In the genomic region with DNA sequence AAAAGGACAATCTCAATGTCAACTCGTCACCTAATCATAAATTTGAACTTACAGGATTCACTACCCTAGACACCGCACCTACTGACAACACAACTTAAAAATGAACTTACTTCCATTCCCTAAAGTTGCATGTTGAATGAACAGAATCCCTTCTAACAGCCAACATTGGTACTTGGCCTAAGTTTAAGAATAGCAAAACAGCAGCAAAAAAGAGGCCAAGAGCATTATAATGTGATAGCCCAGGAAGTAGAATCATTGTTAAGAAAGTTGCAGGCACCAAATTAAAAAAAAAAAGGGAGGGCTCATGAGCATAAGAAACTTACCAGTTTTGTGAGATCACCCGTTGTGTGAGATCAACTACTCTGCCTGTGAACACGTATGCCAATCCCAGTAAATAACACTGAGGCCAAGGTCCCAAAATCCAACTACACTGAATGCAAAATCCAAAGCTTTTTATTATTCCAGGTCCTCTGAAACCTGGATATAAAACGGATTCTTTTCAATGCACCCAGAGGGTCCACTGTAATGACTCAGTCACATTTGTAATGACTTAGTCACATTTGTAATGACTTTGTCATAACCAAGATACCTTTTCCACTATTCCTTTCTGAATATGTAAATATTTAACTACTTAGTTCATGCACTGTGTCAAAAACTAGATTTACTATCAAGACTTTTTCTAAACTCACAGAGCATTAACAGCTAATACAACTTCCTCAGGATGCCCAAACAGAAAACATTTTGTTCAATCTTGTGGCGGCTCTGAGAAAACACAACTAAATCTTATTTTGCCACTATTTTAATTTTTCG, we compare ENCODE assay signal across 1 cellular context.
A peak's percentile ranks its signal among the peaks of the same experiment; 100 is the strongest.
TF ChIP-seq lines count a peak whose summit lies in the region.

No MANE protein-coding gene starts in this region.

TF ChIP-seq in K562, 482 proteins besides CTCF, POLR2A, EP300 and RAD21 (continues in another document):
- TF ChIP-seq BCLAF1 (IDR thresholded peaks at IDR 0.05; ENCODE audit: borderline replicate concordance in 1 of 2, control insufficient read depth in 1 of 2, low read depth in 2 of 2, low read length in 1 of 2), result peak in 1 of 2 experiments; percentile 69; a peak in 1 of 4 replicates
- TF ChIP-seq, protein P1, sequence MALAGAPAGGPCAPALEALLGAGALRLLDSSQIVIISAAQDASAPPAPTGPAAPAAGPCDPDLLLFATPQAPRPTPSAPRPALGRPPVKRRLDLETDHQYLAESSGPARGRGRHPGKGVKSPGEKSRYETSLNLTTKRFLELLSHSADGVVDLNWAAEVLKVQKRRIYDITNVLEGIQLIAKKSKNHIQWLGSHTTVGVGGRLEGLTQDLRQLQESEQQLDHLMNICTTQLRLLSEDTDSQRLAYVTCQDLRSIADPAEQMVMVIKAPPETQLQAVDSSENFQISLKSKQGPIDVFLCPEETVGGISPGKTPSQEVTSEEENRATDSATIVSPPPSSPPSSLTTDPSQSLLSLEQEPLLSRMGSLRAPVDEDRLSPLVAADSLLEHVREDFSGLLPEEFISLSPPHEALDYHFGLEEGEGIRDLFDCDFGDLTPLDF (CRISPR knock-in tag; IDR thresholded peaks at IDR 0.05), result peak; percentile 38; the same call in 1 of the 2 replicates
- no peak for TF ChIP-seq ZNF197 (CRISPR knock-in tag; IDR thresholded peaks at IDR 0.05; ENCODE audit: low read depth)
- TF ChIP-seq GATAD2B (IDR thresholded peaks at IDR 0.05; ENCODE audit: borderline replicate concordance), result 0 out of 2 replicates have a peak, but pooled peaks have one; percentile 30
- no peak for TF ChIP-seq ZNF589 (CRISPR knock-in tag; IDR thresholded peaks at IDR 0.05; ENCODE audit: low read depth)
- TF ChIP-seq, protein P2, sequence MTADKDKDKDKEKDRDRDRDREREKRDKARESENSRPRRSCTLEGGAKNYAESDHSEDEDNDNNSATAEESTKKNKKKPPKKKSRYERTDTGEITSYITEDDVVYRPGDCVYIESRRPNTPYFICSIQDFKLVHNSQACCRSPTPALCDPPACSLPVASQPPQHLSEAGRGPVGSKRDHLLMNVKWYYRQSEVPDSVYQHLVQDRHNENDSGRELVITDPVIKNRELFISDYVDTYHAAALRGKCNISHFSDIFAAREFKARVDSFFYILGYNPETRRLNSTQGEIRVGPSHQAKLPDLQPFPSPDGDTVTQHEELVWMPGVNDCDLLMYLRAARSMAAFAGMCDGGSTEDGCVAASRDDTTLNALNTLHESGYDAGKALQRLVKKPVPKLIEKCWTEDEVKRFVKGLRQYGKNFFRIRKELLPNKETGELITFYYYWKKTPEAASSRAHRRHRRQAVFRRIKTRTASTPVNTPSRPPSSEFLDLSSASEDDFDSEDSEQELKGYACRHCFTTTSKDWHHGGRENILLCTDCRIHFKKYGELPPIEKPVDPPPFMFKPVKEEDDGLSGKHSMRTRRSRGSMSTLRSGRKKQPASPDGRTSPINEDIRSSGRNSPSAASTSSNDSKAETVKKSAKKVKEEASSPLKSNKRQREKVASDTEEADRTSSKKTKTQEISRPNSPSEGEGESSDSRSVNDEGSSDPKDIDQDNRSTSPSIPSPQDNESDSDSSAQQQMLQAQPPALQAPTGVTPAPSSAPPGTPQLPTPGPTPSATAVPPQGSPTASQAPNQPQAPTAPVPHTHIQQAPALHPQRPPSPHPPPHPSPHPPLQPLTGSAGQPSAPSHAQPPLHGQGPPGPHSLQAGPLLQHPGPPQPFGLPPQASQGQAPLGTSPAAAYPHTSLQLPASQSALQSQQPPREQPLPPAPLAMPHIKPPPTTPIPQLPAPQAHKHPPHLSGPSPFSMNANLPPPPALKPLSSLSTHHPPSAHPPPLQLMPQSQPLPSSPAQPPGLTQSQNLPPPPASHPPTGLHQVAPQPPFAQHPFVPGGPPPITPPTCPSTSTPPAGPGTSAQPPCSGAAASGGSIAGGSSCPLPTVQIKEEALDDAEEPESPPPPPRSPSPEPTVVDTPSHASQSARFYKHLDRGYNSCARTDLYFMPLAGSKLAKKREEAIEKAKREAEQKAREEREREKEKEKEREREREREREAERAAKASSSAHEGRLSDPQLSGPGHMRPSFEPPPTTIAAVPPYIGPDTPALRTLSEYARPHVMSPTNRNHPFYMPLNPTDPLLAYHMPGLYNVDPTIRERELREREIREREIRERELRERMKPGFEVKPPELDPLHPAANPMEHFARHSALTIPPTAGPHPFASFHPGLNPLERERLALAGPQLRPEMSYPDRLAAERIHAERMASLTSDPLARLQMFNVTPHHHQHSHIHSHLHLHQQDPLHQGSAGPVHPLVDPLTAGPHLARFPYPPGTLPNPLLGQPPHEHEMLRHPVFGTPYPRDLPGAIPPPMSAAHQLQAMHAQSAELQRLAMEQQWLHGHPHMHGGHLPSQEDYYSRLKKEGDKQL (CRISPR knock-in tag; IDR thresholded peaks at IDR 0.05; ENCODE audit: borderline replicate concordance), result no peak
- TF ChIP-seq, protein P3, sequence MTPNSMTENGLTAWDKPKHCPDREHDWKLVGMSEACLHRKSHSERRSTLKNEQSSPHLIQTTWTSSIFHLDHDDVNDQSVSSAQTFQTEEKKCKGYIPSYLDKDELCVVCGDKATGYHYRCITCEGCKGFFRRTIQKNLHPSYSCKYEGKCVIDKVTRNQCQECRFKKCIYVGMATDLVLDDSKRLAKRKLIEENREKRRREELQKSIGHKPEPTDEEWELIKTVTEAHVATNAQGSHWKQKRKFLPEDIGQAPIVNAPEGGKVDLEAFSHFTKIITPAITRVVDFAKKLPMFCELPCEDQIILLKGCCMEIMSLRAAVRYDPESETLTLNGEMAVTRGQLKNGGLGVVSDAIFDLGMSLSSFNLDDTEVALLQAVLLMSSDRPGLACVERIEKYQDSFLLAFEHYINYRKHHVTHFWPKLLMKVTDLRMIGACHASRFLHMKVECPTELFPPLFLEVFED (CRISPR knock-in tag; conservative IDR thresholded peaks at IDR 0.05), result peak; percentile 6; the same call in 1 of the 2 replicates
- no peak for TF ChIP-seq MXD1 (CRISPR knock-in tag; IDR thresholded peaks at IDR 0.05; ENCODE audit: borderline replicate concordance, poor library complexity, severe bottlenecking)
- TF ChIP-seq POLR2G (IDR thresholded peaks at IDR 0.05; ENCODE audit: low read depth, low read length), result 0 out of 2 replicates have a peak, but pooled peaks have one; percentile 5
- TF ChIP-seq NFXL1 (CRISPR knock-in tag; IDR thresholded peaks at IDR 0.05), result peak; percentile 79; the same call in 1 of the 2 replicates
- TF ChIP-seq ARNT (IDR thresholded peaks at IDR 0.05), result peak in 1 of 2 experiments; percentile 37; a peak in 1 of 4 replicates
- 0 out of 2 replicates have a peak, but pooled peaks have one; percentile 9 for TF ChIP-seq STAT5A (IDR thresholded peaks at IDR 0.05; ENCODE audit: borderline replicate concordance, low read length)
- no peak for TF ChIP-seq GTF2A2 (tag; IDR thresholded peaks at IDR 0.05)
- peak; percentile 22 for TF ChIP-seq RBM22 (IDR thresholded peaks at IDR 0.05; ENCODE audit: low read depth, low read length, poor library complexity, severe bottlenecking)
- peak; percentile 77 for TF ChIP-seq SUPT5H (IDR thresholded peaks at IDR 0.05)
- TF ChIP-seq HCFC1 (IDR thresholded peaks at IDR 0.05; ENCODE audit: low read depth, low read length), result 0 out of 2 replicates have a peak, but pooled peaks have one; percentile 5
- TF ChIP-seq POLR2AphosphoS5 (IDR thresholded peaks at IDR 0.05; ENCODE audit: control insufficient read depth, insufficient read depth, low read depth, low read length), result peak; percentile 86
- no peak for TF ChIP-seq TEAD2 (tag; IDR thresholded peaks at IDR 0.05)
- no peak for TF ChIP-seq FOXK1 (CRISPR knock-in tag; IDR thresholded peaks at IDR 0.05; ENCODE audit: borderline replicate concordance)
- TF ChIP-seq SP1 (CRISPR knock-in tag; IDR thresholded peaks at IDR 0.05), result 0 out of 2 replicates have a peak, but pooled peaks have one; percentile 10
- no peak for TF ChIP-seq ZNF311 (CRISPR knock-in tag; IDR thresholded peaks at IDR 0.05)
- TF ChIP-seq POLR2B (IDR thresholded peaks at IDR 0.05; ENCODE audit: low read depth, partially characterized antibody), result peak; percentile 83
- TF ChIP-seq KLF10 (CRISPR knock-in tag; IDR thresholded peaks at IDR 0.05), result 0 out of 2 replicates have a peak, but pooled peaks have one; percentile 32
- TF ChIP-seq ZNF165 (CRISPR knock-in tag; IDR thresholded peaks at IDR 0.05; ENCODE audit: borderline replicate concordance), result no peak
- TF ChIP-seq, protein P4, sequence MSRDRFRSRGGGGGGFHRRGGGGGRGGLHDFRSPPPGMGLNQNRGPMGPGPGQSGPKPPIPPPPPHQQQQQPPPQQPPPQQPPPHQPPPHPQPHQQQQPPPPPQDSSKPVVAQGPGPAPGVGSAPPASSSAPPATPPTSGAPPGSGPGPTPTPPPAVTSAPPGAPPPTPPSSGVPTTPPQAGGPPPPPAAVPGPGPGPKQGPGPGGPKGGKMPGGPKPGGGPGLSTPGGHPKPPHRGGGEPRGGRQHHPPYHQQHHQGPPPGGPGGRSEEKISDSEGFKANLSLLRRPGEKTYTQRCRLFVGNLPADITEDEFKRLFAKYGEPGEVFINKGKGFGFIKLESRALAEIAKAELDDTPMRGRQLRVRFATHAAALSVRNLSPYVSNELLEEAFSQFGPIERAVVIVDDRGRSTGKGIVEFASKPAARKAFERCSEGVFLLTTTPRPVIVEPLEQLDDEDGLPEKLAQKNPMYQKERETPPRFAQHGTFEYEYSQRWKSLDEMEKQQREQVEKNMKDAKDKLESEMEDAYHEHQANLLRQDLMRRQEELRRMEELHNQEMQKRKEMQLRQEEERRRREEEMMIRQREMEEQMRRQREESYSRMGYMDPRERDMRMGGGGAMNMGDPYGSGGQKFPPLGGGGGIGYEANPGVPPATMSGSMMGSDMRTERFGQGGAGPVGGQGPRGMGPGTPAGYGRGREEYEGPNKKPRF (IDR thresholded peaks at IDR 0.05; ENCODE audit: low read depth, low read length), result no peak
- no peak for TF ChIP-seq ETV6 (IDR thresholded peaks at IDR 0.05; ENCODE audit: borderline replicate concordance in 1 of 2, low read depth in 2 of 2, low read length in 1 of 2)
- no peak for TF ChIP-seq ETV6 (CRISPR knock-in tag; IDR thresholded peaks at IDR 0.05; ENCODE audit: borderline replicate concordance)
- no peak for TF ChIP-seq E2F3 (CRISPR knock-in tag; IDR thresholded peaks at IDR 0.05)
- TF ChIP-seq, protein P5, sequence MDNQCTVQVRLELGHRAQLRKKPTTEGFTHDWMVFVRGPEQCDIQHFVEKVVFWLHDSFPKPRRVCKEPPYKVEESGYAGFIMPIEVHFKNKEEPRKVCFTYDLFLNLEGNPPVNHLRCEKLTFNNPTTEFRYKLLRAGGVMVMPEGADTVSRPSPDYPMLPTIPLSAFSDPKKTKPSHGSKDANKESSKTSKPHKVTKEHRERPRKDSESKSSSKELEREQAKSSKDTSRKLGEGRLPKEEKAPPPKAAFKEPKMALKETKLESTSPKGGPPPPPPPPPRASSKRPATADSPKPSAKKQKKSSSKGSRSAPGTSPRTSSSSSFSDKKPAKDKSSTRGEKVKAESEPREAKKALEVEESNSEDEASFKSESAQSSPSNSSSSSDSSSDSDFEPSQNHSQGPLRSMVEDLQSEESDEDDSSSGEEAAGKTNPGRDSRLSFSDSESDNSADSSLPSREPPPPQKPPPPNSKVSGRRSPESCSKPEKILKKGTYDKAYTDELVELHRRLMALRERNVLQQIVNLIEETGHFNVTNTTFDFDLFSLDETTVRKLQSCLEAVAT (IDR thresholded peaks at IDR 0.05), result 0 out of 4 replicates have a peak, but pooled peaks of 1 of the 2 experiments have one; percentile 49
- TF ChIP-seq AFF4 (CRISPR knock-in tag; IDR thresholded peaks at IDR 0.05), result no peak
